8 cellular contexts compared by ENCODE assay signal in genomic region chr7:149873968-149874643, GRCh38. TPM values are rescaled to one million over a fixed set of nuclear protein-coding genes. Genes with fewer than 3 reads are reported as not detected.
A peak's percentile ranks its signal among the peaks of the same experiment; 100 is the strongest.
DNase-seq lines count a peak whose midpoint lies in the region; ATAC-seq and TF ChIP-seq lines count a peak whose summit lies in the region.

Gene ATP6V0E2, plus strand, starts transcription at chr7:149873969. Its CDS starts 97 bp downstream, at chr7:149874066.

- no peaks in the 10 kb centered on the region for H3K36me3 ChIP-seq in BE2C
- no peaks in the 10 kb centered on the region for H3K36me3 ChIP-seq in adipocyte (ENCODE audit: control insufficient read depth, insufficient read depth, low read length, severe bottlenecking)

- no peak for DNase-seq in BE2C
- DNase-seq in adipocyte (ENCODE audit: low read depth): no peak
- no peak for DNase-seq in stimulated activated naive CD8-positive, alpha-beta T cell treated with anti-CD3 and anti-CD28 coated beads, Interleukin-15, amount 100 ng/mL, for 72 hours
- no peak for DNase-seq in NCI-H1417 treated with DMSO at 0.1 percent for 48 hours (lab: John Stamatoyannopoulos, UW)
- no peak for DNase-seq in NCI-H1048 (lab: John Stamatoyannopoulos, UW)

- no peaks in the 10 kb centered on the region for H3K27me3 ChIP-seq in BE2C
- H3K27me3 ChIP-seq in adipocyte (replicated peaks; ENCODE audit: control insufficient read depth, insufficient read depth, low read length): no peaks in the 10 kb centered on the region

- peak within 1 kb of the TSS; percentile 85 to 92 for H3K4me3 Mint-ChIP-seq in stimulated activated naive CD8-positive, alpha-beta T cell treated with anti-CD3 and anti-CD28 coated beads, Interleukin-15, amount 100 ng/mL, for 72 hours

- H3K27me3 Mint-ChIP-seq in stimulated activated naive CD8-positive, alpha-beta T cell treated with anti-CD3 and anti-CD28 coated beads, Interleukin-15, amount 100 ng/mL, for 72 hours: no peaks in the 10 kb centered on the region

- H3K9me3 Mint-ChIP-seq in stimulated activated naive CD8-positive, alpha-beta T cell treated with anti-CD3 and anti-CD28 coated beads, Interleukin-15, amount 100 ng/mL, for 72 hours: no peaks in the 10 kb centered on the region

- H3K27ac Mint-ChIP-seq in stimulated activated naive CD8-positive, alpha-beta T cell treated with anti-CD3 and anti-CD28 coated beads, Interleukin-15, amount 100 ng/mL, for 72 hours: peak within 1 kb of the TSS; percentile 94 to 96

- no peak for TF ChIP-seq CTCF in BE2C (IDR thresholded peaks at IDR 0.05; ENCODE audit: low read depth, low read length)

- peak within 1 kb of the TSS; percentile 80 for H3K9ac ChIP-seq in adipocyte (ENCODE audit: low read length)

- H3K4me1 ChIP-seq in BE2C (peaks cover 5% of the 10 kb centered on the region), adipocyte (ENCODE audit: control insufficient read depth, insufficient read depth, low read length) (peaks cover 9% of the 10 kb centered on the region)

- peak; percentile 24 for ATAC-seq in HG03457 (IDR thresholded peaks at IDR 0.05; ENCODE audit: unreplicated experiment)
- ATAC-seq in stimulated activated naive CD8-positive, alpha-beta T cell treated with anti-CD3 and anti-CD28 coated beads, Interleukin-15, amount 100 ng/mL, for 72 hours: peak; percentile 45

- TF ChIP-seq POLR2A in GM19193 (IDR thresholded peaks at IDR 0.05; ENCODE audit: extremely low read depth, insufficient read depth, insufficient read length): peak; percentile 67

- peak within 1 kb of the TSS; percentile 80 for H3K4me3 ChIP-seq in BE2C (ENCODE audit: low read depth, low read length)
- H3K4me3 ChIP-seq in adipocyte (ENCODE audit: low read length): peak within 1 kb of the TSS; percentile 87
- H3K4me3 ChIP-seq in iPS-18c (ENCODE audit: insufficient read depth, low read depth, low read length): peak within 1 kb of the TSS; percentile 73

- peaks cover 73% of the 10 kb centered on the region for H3K4me1 Mint-ChIP-seq in stimulated activated naive CD8-positive, alpha-beta T cell treated with anti-CD3 and anti-CD28 coated beads, Interleukin-15, amount 100 ng/mL, for 72 hours

- H3K9me3 ChIP-seq in BE2C: no peaks in the 10 kb centered on the region
- no peaks in the 10 kb centered on the region for H3K9me3 ChIP-seq in adipocyte (ENCODE audit: control insufficient read depth, low read length)
- H3K9me3 ChIP-seq in iPS-18c (ENCODE audit: control insufficient read depth, insufficient read depth, low read length): no peaks in the 10 kb centered on the region

RNA-seq across cellular contexts. Expression of gene ATP6V0E2, which starts in this region (rescaled TPM):
- polyA plus RNA-seq in BE2C (2012; ENCODE audit: insufficient read depth, insufficient read length, low read depth): 226 TPM
